Comparison of ENCODE assay signal across 8 cellular contexts in the genomic region with DNA sequence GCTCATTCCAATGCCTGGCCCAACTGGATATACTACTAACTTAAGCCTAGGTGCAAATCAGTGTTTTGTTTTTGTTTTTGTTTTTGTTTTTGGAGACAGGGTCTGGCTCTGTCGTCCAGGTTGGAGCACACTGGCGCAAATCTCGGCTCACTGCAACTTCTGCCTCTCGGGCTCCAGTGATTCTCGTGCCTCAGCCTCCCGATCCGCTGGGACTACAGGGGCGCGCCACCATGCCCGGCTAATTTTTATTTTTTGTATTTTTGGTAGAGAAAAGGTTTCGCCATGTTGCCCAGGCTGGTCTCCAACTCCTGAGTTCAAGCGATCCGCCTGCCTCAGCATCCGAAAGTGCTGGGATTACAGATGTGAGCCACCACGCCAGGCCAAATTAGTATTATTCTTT.
DNase-seq lines count a peak whose midpoint lies in the region; ATAC-seq and TF ChIP-seq lines count a peak whose summit lies in the region.

No MANE protein-coding gene starts in this region.

- TF ChIP-seq CTCF in GM06990 (IDR thresholded peaks at IDR 0.05; ENCODE audit: insufficient read depth, low read length, poor library complexity, severe bottlenecking) (no peak), retinal pigment epithelial cell (conservative IDR thresholded peaks at IDR 0.05; ENCODE audit: low read depth, low read length) (no peak)

- H3K27me3 ChIP-seq in GM06990 (replicated peaks; ENCODE audit: control insufficient read depth, insufficient read depth, low read length), result no peaks in the 10 kb centered on the region

- H3K4me3 ChIP-seq in GM06990 (replicated peaks; ENCODE audit: low read depth, low read length), result peak overlapping the region; percentile 85
- peak overlapping the region; percentile 88 for H3K4me3 ChIP-seq in retinal pigment epithelial cell (ENCODE audit: low read length)

- no peak for ATAC-seq in GM21825 (IDR thresholded peaks at IDR 0.05; ENCODE audit: unreplicated experiment)

- no peaks in the 10 kb centered on the region for H3K36me3 ChIP-seq in GM06990 (ENCODE audit: control insufficient read depth, insufficient read depth, low read length)

- DNase-seq in GM06990 (ENCODE audit: extremely low read depth, insufficient read length) (no peak), RKO (ENCODE audit: low spot score) (peak; percentile 22), epithelial cell of prostate (ENCODE audit: low read depth, low spot score) (no peak), retinal pigment epithelial cell (ENCODE audit: low read depth) (no peak), caudate nucleus (lab: John Stamatoyannopoulos, UW) (no peak), cerebellar nuclear complex (lab: John Stamatoyannopoulos, UW) (no peak)
- DNase-seq in activated effector memory CD4-positive, alpha-beta T cell treated with anti-CD3 and anti-CD28 coated beads, Interleukin-2, amount 50 U/mL, for 16 hours, result no peak

- H3K27ac ChIP-seq in epithelial cell of prostate (peak overlapping the region; percentile 96), caudate nucleus (ENCODE audit: low read depth, low read length) (no peak overlapping the region)
